In the genomic region with DNA sequence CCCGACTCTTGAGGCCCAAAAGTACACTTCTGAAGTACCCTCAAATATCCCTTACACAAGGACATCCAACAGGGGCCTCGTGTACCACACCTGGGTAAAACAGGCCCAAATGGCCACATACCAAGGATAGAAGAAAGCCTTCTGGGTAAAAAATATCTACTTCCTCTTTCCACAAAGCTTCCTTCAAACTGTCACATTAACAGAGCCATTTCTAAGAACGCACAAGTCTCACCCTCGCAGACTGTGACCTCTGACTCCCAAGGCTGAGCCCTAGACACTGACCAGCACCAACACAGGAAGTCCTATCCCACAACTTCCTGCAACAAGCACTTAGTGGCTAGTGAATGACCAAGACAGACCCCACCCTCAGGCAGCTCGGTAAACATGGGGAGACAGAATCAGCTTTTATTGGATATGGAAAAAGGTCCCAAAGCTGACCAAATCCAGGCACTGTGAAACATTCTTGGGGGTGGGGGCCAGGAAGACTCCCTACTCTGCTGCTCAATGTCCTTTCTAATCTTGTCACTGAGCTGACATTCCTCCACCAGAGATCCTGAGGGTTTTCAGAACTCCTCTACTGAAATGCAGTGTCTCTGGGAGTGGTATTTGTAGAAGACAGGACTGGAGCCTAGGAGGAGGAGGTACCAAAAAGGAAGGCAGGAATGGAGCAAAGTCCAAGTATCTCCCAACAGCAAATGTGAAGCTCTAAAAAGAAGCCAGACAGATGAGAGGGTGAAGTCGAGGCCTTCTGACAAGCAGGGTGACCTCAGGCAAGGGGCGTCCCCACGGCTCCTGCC, we compare ENCODE assay signal across 8 cellular contexts. TPM values are rescaled to one million over a fixed set of nuclear protein-coding genes. Genes with fewer than 3 reads are reported as not detected.
DNase-seq lines count a peak whose midpoint lies in the region; ATAC-seq, FAIRE-seq and TF ChIP-seq lines count a peak whose summit lies in the region.

No MANE protein-coding gene starts in this region.

- peaks cover 18% of the 10 kb centered on the region for H3K79me2 ChIP-seq in HepG2 (ENCODE audit: insufficient read depth, low read length)

- intact Hi-C loops in ascending aorta (cut with DNase I) = loop anchor here (5.0 to 10.0 kb wide), 4 partner anchors 366 to 1156 kb away; a partner anchor contains a TSS
- intact Hi-C loops in HepG2 (cut with micrococcal nuclease; ENCODE audit: unreplicated experiment) = no loop called here
- intact Hi-C loops in transverse colon (cut with DNase I; ENCODE audit: low total_unique reads) = no loop called here

- POLR2A ChIA-PET in HepG2 (lab: Yijun Ruan, JAX) = interaction anchor here (1.3 to 2.9 kb wide), 3 partner anchors 13 to 33 kb away, joined by 4 to 16 read pairs (median 11); a partner anchor contains a TSS

- H3K27ac Mint-ChIP-seq in IgD-negative memory B cell = peak overlapping the region; percentile 10 to 88 (median 15)

- H3K4me2 ChIP-seq in HepG2 (ENCODE audit: low read depth, low read length) = peak overlapping the region; percentile 67

- CTCF ChIA-PET in HepG2 (lab: Yijun Ruan, JAX; ENCODE audit: low intra/inter-chr PET ratio, low total read pairs) = no interaction called here

- no peak overlapping the region for H3K4me3 ChIP-seq in AG10803 (ENCODE audit: low read length)
- no peak overlapping the region for H3K4me3 ChIP-seq in ascending aorta
- H3K4me3 ChIP-seq in HepG2 (replicated peaks in 1 of 3; ENCODE audit: insufficient read depth in 1 of 3, low read depth in 2 of 3, low read length in 3 of 3) = peak overlapping the region in 2 of 3 experiments; percentile 15 to 39; a peak in 3 of 6 replicates
- H3K4me3 ChIP-seq in transverse colon = no peak overlapping the region

- TF ChIP-seq EP300 in HepG2 (IDR thresholded peaks at IDR 0.05; ENCODE audit: low read depth in 2 of 2, low read length in 2 of 2) = no peak
- no peak for TF ChIP-seq EP300 in HepG2 (CRISPR knock-in tag; IDR thresholded peaks at IDR 0.05; ENCODE audit: borderline replicate concordance)
- TF ChIP-seq EP300 in transverse colon (IDR thresholded peaks at IDR 0.05; ENCODE audit: low read depth) = no peak

- in situ Hi-C loops in HepG2 (cut with HindIII; ENCODE audit: extremely low pct_ligation_motif_present, low pct_unique_long_range_greater_than_20kb) (no loop called here), transverse colon (cut with MboI; ENCODE audit: low pct_ligation_motif_present in 1 of 4, low pct_unique_long_range_greater_than_20kb in 1 of 4, low sequenced_read_pairs in 3 of 4) (no loop called here)

- H3K27ac ChIP-seq in ascending aorta = peak overlapping the region; percentile 96 to 99
- H3K27ac ChIP-seq in HepG2 (ENCODE audit: extremely low read length, insufficient read depth, low read length) = peak overlapping the region; percentile 44
- peak overlapping the region; percentile 91 to 97 (median 94) for H3K27ac ChIP-seq in transverse colon

- H3K9me3 Mint-ChIP-seq in IgD-negative memory B cell = no peaks in the 10 kb centered on the region

- no peak for TF ChIP-seq CTCF in AG10803 (conservative IDR thresholded peaks at IDR 0.05; ENCODE audit: low read length)
- no peak for TF ChIP-seq CTCF in ascending aorta (IDR thresholded peaks at IDR 0.05)
- no peak for TF ChIP-seq CTCF in HepG2 (CRISPR knock-in tag; IDR thresholded peaks at IDR 0.05)
- no peak for TF ChIP-seq CTCF in transverse colon (IDR thresholded peaks at IDR 0.05)

- H3K9ac ChIP-seq in HepG2 (ENCODE audit: insufficient read depth, low read depth, low read length) = peak overlapping the region; percentile 42; the same call in 1 of the 2 replicates

- no peaks in the 10 kb centered on the region for H3K27me3 ChIP-seq in ascending aorta
- no peaks in the 10 kb centered on the region for H3K27me3 ChIP-seq in HepG2 (ENCODE audit: control insufficient read depth in 1 of 2, insufficient read depth in 2 of 2, low read length in 2 of 2)
- H3K27me3 ChIP-seq in transverse colon = no peaks in the 10 kb centered on the region

- TF ChIP-seq POLR2A in HepG2 (IDR thresholded peaks at IDR 0.05; ENCODE audit: insufficient read depth in 1 of 2, low read depth in 2 of 2, low read length in 2 of 2) = no peak
- TF ChIP-seq POLR2A in transverse colon (IDR thresholded peaks at IDR 0.05) = peak; percentile 31

- H2AFZ ChIP-seq in HepG2 (ENCODE audit: low read length) = no peak overlapping the region

- 37% methylated on average over 8 of the region's 8 CpGs for WGBS in HepG2 (ENCODE audit: low lambda C conversion rate)
- 30 to 39% methylated on average over 2 to 8 of the region's 8 CpGs for WGBS in transverse colon (ENCODE audit: low coverage in 1 of 2), 2 donors

- no peak overlapping the region for H3K4me3 Mint-ChIP-seq in IgD-negative memory B cell

- no peaks in the 10 kb centered on the region; the same call in 1 of the 2 replicates for H4K20me1 ChIP-seq in HepG2 (ENCODE audit: insufficient read depth, low read length)

- H3K36me3 ChIP-seq in ascending aorta (peaks cover 18 to 28% of the 10 kb centered on the region in 2 donors), HepG2 (replicated peaks in 1 of 2; ENCODE audit: control insufficient read depth in 1 of 2, insufficient read depth in 2 of 2, low read length in 2 of 2) (peaks cover 12 to 46% of the 10 kb centered on the region in 2 experiments), transverse colon (peaks cover 0 to 15% (median 7%) of the 10 kb centered on the region in 4 donors)

- H3K9me3 ChIP-seq in ascending aorta (no peaks in the 10 kb centered on the region), HepG2 (ENCODE audit: low read length) (no peaks in the 10 kb centered on the region), transverse colon (no peaks in the 10 kb centered on the region)

- no TSS peak for BruUV-seq in HepG2 (replicated peaks; lab: Mats Ljungman, UMichigan)

- H3K4me1 ChIP-seq in ascending aorta (peaks cover 56 to 89% of the 10 kb centered on the region in 2 donors), HepG2 (ENCODE audit: insufficient read depth, low read length) (peaks cover 39% of the 10 kb centered on the region), transverse colon (peaks cover 65 to 86% (median 71%) of the 10 kb centered on the region in 4 donors)

- H3K36me3 Mint-ChIP-seq in IgD-negative memory B cell = peaks cover 5% of the 10 kb centered on the region

- no peak for TF ChIP-seq RAD21 in HepG2 (CRISPR knock-in tag; IDR thresholded peaks at IDR 0.05)

- H3K27me3 Mint-ChIP-seq in IgD-negative memory B cell = no peaks in the 10 kb centered on the region

- DNase-seq in AG10803 (ENCODE audit: low read depth) (peak; percentile 58), ascending aorta (ENCODE audit: low spot score in 2 of 2) (no peak), HepG2 (ENCODE audit: low spot score) (peak; percentile 50), transverse colon (peak; percentile 50), NCI-H526 (lab: John Stamatoyannopoulos, UW) (no peak)
- no peak for DNase-seq in stimulated activated CD8-positive, alpha-beta memory T cell treated with anti-CD3 and anti-CD28 coated beads, Interleukin-4, amount 100 ng/mL, for 48 hours
- DNase-seq in activated naive CD4-positive, alpha-beta T cell treated with Interleukin-2 at 50 U/mL for 16 hours = no peak

- ATAC-seq in HepG2 = peak; percentile 62

- peak; percentile 80 for FAIRE-seq in HepG2 (lab: Jason Lieb, UNC)

- H3K4me1 Mint-ChIP-seq in IgD-negative memory B cell = peaks cover 12 to 31% (median 30%) of the 10 kb centered on the region in 3 donors

RNA-seq across cellular contexts. Expression of a gene that starts 15.9 kb away (rescaled TPM):
- polyA plus RNA-seq in IgD-negative memory B cell = 18.3 TPM
- total RNA-seq in ascending aorta = 102 TPM
- 6.9 and 12.5 TPM in 2 replicates for total RNA-seq in HepG2 (2016; rRNA removed; fragmentation: Illumina TruSeq; extraction: Trizol)
- 2.1 and 3.7 TPM in 2 replicates for total RNA-seq in HepG2 (2016; cell fraction: cytosol; rRNA removed; fragmentation: Illumina TruSeq; extraction: Trizol; ENCODE audit: low read depth)
- 6.4 and 9.2 TPM in 2 replicates for total RNA-seq in HepG2 (2016; cell fraction: insoluble cytoplasmic fraction; rRNA removed; fragmentation: Illumina TruSeq; extraction: Trizol)
- total RNA-seq in HepG2 (2016; cell fraction: membrane; rRNA removed; fragmentation: Illumina TruSeq; extraction: Trizol) = 5.5 and 5.7 TPM in 2 replicates
- total RNA-seq in HepG2 (2016; cell fraction: nucleus; rRNA removed; fragmentation: Illumina TruSeq; extraction: Trizol) = 11.5 and 12.2 TPM in 2 replicates
- polyA plus RNA-seq in HepG2 (2011; rRNA removed) = 25.4 and 30.2 TPM in 2 replicates
- 21.1 and 22.0 TPM in 2 replicates for polyA plus RNA-seq in HepG2 (2011; cell fraction: cytosol; rRNA removed)
- polyA plus RNA-seq in HepG2 (2011; cell fraction: nucleus; rRNA removed) = 28.4 and 32.1 TPM in 2 replicates
- 11.1 TPM in 2 replicates for polyA plus RNA-seq in HepG2 (2012)
- polyA plus RNA-seq in HepG2 (2016; cell fraction: cytosol; fragmentation: Illumina TruSeq; extraction: Trizol; ENCODE audit: low read depth) = 1.4 and 1.7 TPM in 2 replicates
- polyA plus RNA-seq in HepG2 (2016; cell fraction: insoluble cytoplasmic fraction; fragmentation: Illumina TruSeq; extraction: Trizol; ENCODE audit: low read depth) = 21.4 and 22.8 TPM in 2 replicates
- polyA plus RNA-seq in HepG2 (2016; cell fraction: membrane; fragmentation: Illumina TruSeq; extraction: Trizol; ENCODE audit: low read depth) = 4.0 and 4.6 TPM in 2 replicates
- 18.0 and 18.6 TPM in 2 replicates for polyA plus RNA-seq in HepG2 (2016; cell fraction: nucleus; fragmentation: Illumina TruSeq; extraction: Trizol; ENCODE audit: insufficient read depth, low read depth)
- 96.2 and 112 TPM in 2 replicates for polyA minus RNA-seq in HepG2 (2011; rRNA and poly(A)+ RNA removed; ENCODE audit: low replicate concordance)
- polyA minus RNA-seq in HepG2 (2011; cell fraction: cytosol; rRNA and poly(A)+ RNA removed) = 15.2 and 22.8 TPM in 2 replicates
- 33.0 and 56.2 TPM in 2 replicates for polyA minus RNA-seq in HepG2 (2011; cell fraction: nucleus; rRNA and poly(A)+ RNA removed)
- 100 to 1,000 TPM in 1 of 4 donors, 10 to 100 TPM in 3; 67.2 to 126 (median 79.5) TPM for total RNA-seq in transverse colon

RNA-seq across cellular contexts. Expression of a gene that starts 16.2 kb away (rescaled TPM):
- polyA plus RNA-seq in IgD-negative memory B cell (23.3 TPM), HepG2 (2011; rRNA removed) (22.7 and 26.0 TPM in 2 replicates)
- total RNA-seq in ascending aorta (19.1 TPM), HepG2 (2016; rRNA removed; fragmentation: Illumina TruSeq; extraction: Trizol) (25.3 and 31.5 TPM in 2 replicates), transverse colon (10 to 100 TPM; 34.4 to 73.0 (median 71.6) TPM)
- total RNA-seq in HepG2 (2016; cell fraction: cytosol; rRNA removed; fragmentation: Illumina TruSeq; extraction: Trizol; ENCODE audit: low read depth) = 30.2 and 32.0 TPM in 2 replicates
- 26.5 and 33.2 TPM in 2 replicates for total RNA-seq in HepG2 (2016; cell fraction: insoluble cytoplasmic fraction; rRNA removed; fragmentation: Illumina TruSeq; extraction: Trizol)
- 41.9 and 47.4 TPM in 2 replicates for total RNA-seq in HepG2 (2016; cell fraction: membrane; rRNA removed; fragmentation: Illumina TruSeq; extraction: Trizol)
- total RNA-seq in HepG2 (2016; cell fraction: nucleus; rRNA removed; fragmentation: Illumina TruSeq; extraction: Trizol) = 27.6 and 29.3 TPM in 2 replicates
- 14.5 and 17.1 TPM in 2 replicates for polyA plus RNA-seq in HepG2 (2011; cell fraction: cytosol; rRNA removed)
- 61.8 and 62.4 TPM in 2 replicates for polyA plus RNA-seq in HepG2 (2011; cell fraction: nucleus; rRNA removed)
- 11.8 and 14.4 TPM in 2 replicates for polyA plus RNA-seq in HepG2 (2012)
- 26.4 and 35.0 TPM in 2 replicates for polyA plus RNA-seq in HepG2 (2016; cell fraction: cytosol; fragmentation: Illumina TruSeq; extraction: Trizol; ENCODE audit: low read depth)
- 22.0 and 25.4 TPM in 2 replicates for polyA plus RNA-seq in HepG2 (2016; cell fraction: insoluble cytoplasmic fraction; fragmentation: Illumina TruSeq; extraction: Trizol; ENCODE audit: low read depth)
- polyA plus RNA-seq in HepG2 (2016; cell fraction: membrane; fragmentation: Illumina TruSeq; extraction: Trizol; ENCODE audit: low read depth) = 28.4 and 35.1 TPM in 2 replicates
- 28.2 and 30.2 TPM in 2 replicates for polyA plus RNA-seq in HepG2 (2016; cell fraction: nucleus; fragmentation: Illumina TruSeq; extraction: Trizol; ENCODE audit: insufficient read depth, low read depth)
- polyA minus RNA-seq in HepG2 (2011; rRNA and poly(A)+ RNA removed; ENCODE audit: low replicate concordance) = 27.1 and 49.0 TPM in 2 replicates
- 13.7 and 15.7 TPM in 2 replicates for polyA minus RNA-seq in HepG2 (2011; cell fraction: cytosol; rRNA and poly(A)+ RNA removed)
- polyA minus RNA-seq in HepG2 (2011; cell fraction: nucleus; rRNA and poly(A)+ RNA removed) = 55.0 and 69.5 TPM in 2 replicates

Comparison
In these comparisons a context has a peak if more than half of its experiments do, and no peak if none do; other contexts are left out.
1. DNase-seq: peak in AG10803 (single experiment), HepG2 (single experiment) and transverse colon (single experiment); none in ascending aorta (0 of 2), NCI-H526 (0 of 2), stimulated activated CD8-positive, alpha-beta memory T cell treated with anti-CD3 and anti-CD28 coated beads, Interleukin-4, amount 100 ng/mL, for 48 hours (single experiment) and activated naive CD4-positive, alpha-beta T cell treated with Interleukin-2 at 50 U/mL for 16 hours (single experiment).
2. H3K4me3 ChIP-seq: peak in HepG2 (2 of 3); none in AG10803 (single experiment), ascending aorta (0 of 2) and transverse colon (0 of 4).
3. H3K27ac ChIP-seq: peak in every context shown above with its lines; median percentile 98 in ascending aorta; 94 in transverse colon; 44 in HepG2.